In genomic region chr1:59509341-59509869, GRCh38 we compare ENCODE assay signal across 22 cellular contexts.
DNase-seq lines count a peak whose midpoint lies in the region; TF ChIP-seq lines count a peak whose summit lies in the region.
"Had no signal": no experiment of that assay in that cellular context is flagged by ENCODE, and none has a peak within 500 bp of the region (broad histone marks: within the 10 kb centered on the region; RNA-seq: fewer than 3 reads in every experiment).

No MANE protein-coding gene starts in this region.

- H3K9me3 Mint-ChIP-seq in mesothelial cell of epicardium = no peaks in the 10 kb centered on the region
- H3K9me3 Mint-ChIP-seq: CD4-positive, alpha-beta memory T cell had no signal

- no peaks in the 10 kb centered on the region for H3K27me3 Mint-ChIP-seq in mesothelial cell of epicardium (ENCODE audit: low read depth)
- H3K27me3 Mint-ChIP-seq: CD4-positive, alpha-beta memory T cell had no signal

- H3K36me3 ChIP-seq in vagina (no peaks in the 10 kb centered on the region), SJCRH30 (peaks cover 6% of the 10 kb centered on the region; the same call in 1 of the 2 replicates)
- H3K36me3 ChIP-seq: BLaER1, SJSA1 had no signal

- H3K27ac Mint-ChIP-seq in mesothelial cell of epicardium = peak overlapping the region; percentile 1
- H3K27ac Mint-ChIP-seq: CD4-positive, alpha-beta memory T cell had no signal

- H3K4me3 Mint-ChIP-seq in mesothelial cell of epicardium = no peak overlapping the region
- H3K4me3 Mint-ChIP-seq: CD4-positive, alpha-beta memory T cell had no signal

- peaks cover 3% of the 10 kb centered on the region for H3K36me3 Mint-ChIP-seq in mesothelial cell of epicardium
- H3K36me3 Mint-ChIP-seq: CD4-positive, alpha-beta memory T cell had no signal

- DNase-seq in NCI-H2227 (lab: John Stamatoyannopoulos, UW; ENCODE audit: unreplicated experiment) (peak; percentile 64), NCI-H82 treated with DMSO at 0.1 percent for 48 hours (lab: John Stamatoyannopoulos, UW; ENCODE audit: unreplicated experiment) (peak; percentile 99), mesothelial cell of epicardium (ENCODE audit: low spot score in 2 of 2, unreplicated experiment in 2 of 2) (no peak), vagina (ENCODE audit: extremely low spot score in 2 of 2) (no peak), iPS-NIHi7 (ENCODE audit: extremely low spot score) (no peak), SJCRH30 (no peak), GOT3 (lab: John Stamatoyannopoulos, UW) (no peak)
- DNase-seq: Caco-2; CD4-positive, alpha-beta memory T cell; GF-D8; Karpas-422; MV-4-11; NCI-H1105 treated with DMSO at 0.1 percent for 48 hours; NCI-H1694; NCI-H2081 treated with DMSO at 0.1 percent for 48 hours; NCI-H2171 treated with DMSO at 0.1 percent for 48 hours; NCI-H446 treated with DMSO at 0.1 percent for 48 hours; OCI-M1; SW 1271; T-helper 2 cell had no signal

- peaks cover 71% of the 10 kb centered on the region for H3K4me1 Mint-ChIP-seq in mesothelial cell of epicardium
- H3K4me1 Mint-ChIP-seq: CD4-positive, alpha-beta memory T cell had no signal

- intact Hi-C loops in vagina (cut with DNase I) = no loop called here

- TF ChIP-seq CTCF in mesothelial cell of epicardium (IDR thresholded peaks at IDR 0.05; ENCODE audit: unreplicated experiment) (no peak), vagina (IDR thresholded peaks at IDR 0.05) (no peak)

- no peak for TF ChIP-seq POLR2A in vagina (IDR thresholded peaks at IDR 0.05)

- H3K27me3 ChIP-seq in vagina (no peaks in the 10 kb centered on the region), SJCRH30 (no peaks in the 10 kb centered on the region)
- H3K27me3 ChIP-seq: BLaER1, SJSA1 had no signal

- H3K27ac ChIP-seq in vagina (peak overlapping the region; percentile 29), SJCRH30 (no peak overlapping the region)
- H3K27ac ChIP-seq: BLaER1, SJSA1 had no signal

- H3K9me3 ChIP-seq in vagina (no peaks in the 10 kb centered on the region), SJCRH30 (replicated peaks) (no peaks in the 10 kb centered on the region; the same call in 1 of the 2 replicates)
- H3K9me3 ChIP-seq: BLaER1, Caco-2, SJSA1 had no signal

- H3K4me1 ChIP-seq in vagina (peaks cover 49% of the 10 kb centered on the region), SJCRH30 (peaks cover 34% of the 10 kb centered on the region)
- H3K4me1 ChIP-seq: BLaER1, Caco-2 had no signal

- H3K4me3 ChIP-seq in vagina (no peak overlapping the region), SJCRH30 (no peak overlapping the region)
- H3K4me3 ChIP-seq: BLaER1, SJSA1 had no signal

Comparison
In these comparisons a context has a peak if more than half of its experiments do, and no peak if none do; other contexts are left out.
1. DNase-seq: peak in NCI-H2227 (single experiment) and NCI-H82 treated with DMSO at 0.1 percent for 48 hours (single experiment); none in mesothelial cell of epicardium (0 of 2), vagina (0 of 2), iPS-NIHi7 (single experiment), SJCRH30 (0 of 2) and GOT3 (single experiment).